1 cellular context compared by ENCODE assay signal in genomic region chr1:35031103-35031452, GRCh38.
TF ChIP-seq lines count a peak whose summit lies in the region.

No MANE protein-coding gene starts in this region.

TF ChIP-seq in GM12878, 131 proteins besides CTCF, POLR2A, EP300 and RAD21:
- TF ChIP-seq GABPA (IDR thresholded peaks at IDR 0.05; ENCODE audit: low read depth) = no peak
- no peak for TF ChIP-seq ATF3 (IDR thresholded peaks at IDR 0.05; ENCODE audit: borderline replicate concordance, extremely low read depth, low read depth, low read length)
- 0 out of 2 replicates have a peak, but pooled peaks have one; percentile 6 for TF ChIP-seq ATF7 (IDR thresholded peaks at IDR 0.05; ENCODE audit: low read depth)
- TF ChIP-seq NKRF (conservative IDR thresholded peaks at IDR 0.05) = peak; percentile 26; the same call in 1 of the 2 replicates
- peak; percentile 23; the same call in 1 of the 2 replicates for TF ChIP-seq LARP7 (IDR thresholded peaks at IDR 0.05)
- TF ChIP-seq, protein P1, sequence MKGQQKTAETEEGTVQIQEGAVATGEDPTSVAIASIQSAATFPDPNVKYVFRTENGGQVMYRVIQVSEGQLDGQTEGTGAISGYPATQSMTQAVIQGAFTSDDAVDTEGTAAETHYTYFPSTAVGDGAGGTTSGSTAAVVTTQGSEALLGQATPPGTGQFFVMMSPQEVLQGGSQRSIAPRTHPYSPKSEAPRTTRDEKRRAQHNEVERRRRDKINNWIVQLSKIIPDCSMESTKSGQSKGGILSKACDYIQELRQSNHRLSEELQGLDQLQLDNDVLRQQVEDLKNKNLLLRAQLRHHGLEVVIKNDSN (IDR thresholded peaks at IDR 0.05; ENCODE audit: borderline replicate concordance, extremely low read length, insufficient read depth, low read depth, low read length) = no peak
- TF ChIP-seq, protein P2, sequence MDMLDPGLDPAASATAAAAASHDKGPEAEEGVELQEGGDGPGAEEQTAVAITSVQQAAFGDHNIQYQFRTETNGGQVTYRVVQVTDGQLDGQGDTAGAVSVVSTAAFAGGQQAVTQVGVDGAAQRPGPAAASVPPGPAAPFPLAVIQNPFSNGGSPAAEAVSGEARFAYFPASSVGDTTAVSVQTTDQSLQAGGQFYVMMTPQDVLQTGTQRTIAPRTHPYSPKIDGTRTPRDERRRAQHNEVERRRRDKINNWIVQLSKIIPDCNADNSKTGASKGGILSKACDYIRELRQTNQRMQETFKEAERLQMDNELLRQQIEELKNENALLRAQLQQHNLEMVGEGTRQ (IDR thresholded peaks at IDR 0.05; ENCODE audit: borderline replicate concordance, low read depth, low read length) = no peak
- TF ChIP-seq MXI1 (IDR thresholded peaks at IDR 0.05; ENCODE audit: low read depth, low read length) = no peak
- TF ChIP-seq, protein P3, sequence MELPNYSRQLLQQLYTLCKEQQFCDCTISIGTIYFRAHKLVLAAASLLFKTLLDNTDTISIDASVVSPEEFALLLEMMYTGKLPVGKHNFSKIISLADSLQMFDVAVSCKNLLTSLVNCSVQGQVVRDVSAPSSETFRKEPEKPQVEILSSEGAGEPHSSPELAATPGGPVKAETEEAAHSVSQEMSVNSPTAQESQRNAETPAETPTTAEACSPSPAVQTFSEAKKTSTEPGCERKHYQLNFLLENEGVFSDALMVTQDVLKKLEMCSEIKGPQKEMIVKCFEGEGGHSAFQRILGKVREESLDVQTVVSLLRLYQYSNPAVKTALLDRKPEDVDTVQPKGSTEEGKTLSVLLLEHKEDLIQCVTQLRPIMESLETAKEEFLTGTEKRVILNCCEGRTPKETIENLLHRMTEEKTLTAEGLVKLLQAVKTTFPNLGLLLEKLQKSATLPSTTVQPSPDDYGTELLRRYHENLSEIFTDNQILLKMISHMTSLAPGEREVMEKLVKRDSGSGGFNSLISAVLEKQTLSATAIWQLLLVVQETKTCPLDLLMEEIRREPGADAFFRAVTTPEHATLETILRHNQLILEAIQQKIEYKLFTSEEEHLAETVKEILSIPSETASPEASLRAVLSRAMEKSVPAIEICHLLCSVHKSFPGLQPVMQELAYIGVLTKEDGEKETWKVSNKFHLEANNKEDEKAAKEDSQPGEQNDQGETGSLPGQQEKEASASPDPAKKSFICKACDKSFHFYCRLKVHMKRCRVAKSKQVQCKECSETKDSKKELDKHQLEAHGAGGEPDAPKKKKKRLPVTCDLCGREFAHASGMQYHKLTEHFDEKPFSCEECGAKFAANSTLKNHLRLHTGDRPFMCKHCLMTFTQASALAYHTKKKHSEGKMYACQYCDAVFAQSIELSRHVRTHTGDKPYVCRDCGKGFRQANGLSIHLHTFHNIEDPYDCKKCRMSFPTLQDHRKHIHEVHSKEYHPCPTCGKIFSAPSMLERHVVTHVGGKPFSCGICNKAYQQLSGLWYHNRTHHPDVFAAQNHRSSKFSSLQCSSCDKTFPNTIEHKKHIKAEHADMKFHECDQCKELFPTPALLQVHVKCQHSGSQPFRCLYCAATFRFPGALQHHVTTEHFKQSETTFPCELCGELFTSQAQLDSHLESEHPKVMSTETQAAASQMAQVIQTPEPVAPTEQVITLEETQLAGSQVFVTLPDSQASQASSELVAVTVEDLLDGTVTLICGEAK (IDR thresholded peaks at IDR 0.05; ENCODE audit: borderline replicate concordance) = peak; percentile 27; the same call in 1 of the 2 replicates
